23 cellular contexts compared by ENCODE assay signal in the genomic region with DNA sequence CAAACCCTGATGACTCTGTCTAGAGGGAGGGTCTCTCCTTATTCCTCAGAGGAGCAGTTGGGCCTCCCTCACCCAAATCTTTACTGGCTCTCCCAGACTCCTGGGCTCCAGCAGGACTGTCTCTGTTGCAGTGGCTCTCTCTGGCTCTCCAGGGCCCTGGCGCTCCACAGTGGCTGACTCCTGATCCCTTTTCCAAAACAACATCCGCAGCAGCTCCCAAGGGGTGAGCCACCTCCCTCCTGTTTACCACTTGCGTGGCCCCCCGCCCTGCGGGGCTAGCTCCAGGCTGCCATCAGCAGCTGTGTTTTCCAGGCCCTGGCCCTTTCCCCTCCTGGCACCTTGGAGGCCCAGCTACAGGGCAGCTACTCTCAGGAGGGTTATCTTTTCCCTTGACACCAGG.
DNase-seq lines count a peak whose midpoint lies in the region; ATAC-seq, FAIRE-seq and TF ChIP-seq lines count a peak whose summit lies in the region.
"Had no signal": no experiment of that assay in that cellular context is flagged by ENCODE, and none has a peak within 500 bp of the region (broad histone marks: within the 10 kb centered on the region; RNA-seq: fewer than 3 reads in every experiment).

No MANE protein-coding gene starts in this region.

- peaks cover 0 to 6% (median 3%) of the 10 kb centered on the region in 7 donors for H3K9me3 Mint-ChIP-seq in CD14-positive monocyte
- H3K9me3 Mint-ChIP-seq: activated naive CD4-positive, alpha-beta T cell treated with anti-CD3 and anti-CD28 coated beads for 36 hours; activated T-cell treated with anti-CD3 and anti-CD28 coated beads, Interleukin-2, amount 50 U/mL, for 72 hours; stimulated activated effector memory CD8-positive, alpha-beta T cell treated with anti-CD3 and anti-CD28 coated beads, Interleukin-12 subunit alpha, Interleukin-12 subunit beta, amount 100 ng/mL, for 72 hours had no signal

- H3K9me3 ChIP-seq in HEK293 (ENCODE audit: control insufficient read depth, insufficient read depth, low read depth, low read length) (no peaks in the 10 kb centered on the region), lower lobe of right lung (no peaks in the 10 kb centered on the region), testis (no peaks in the 10 kb centered on the region), small intestine (ENCODE audit: control insufficient read depth, low read depth) (no peaks in the 10 kb centered on the region)
- H3K9me3 ChIP-seq: spleen, thoracic aorta had no signal

- no peaks in the 10 kb centered on the region for H3K4me1 ChIP-seq in HEK293 (ENCODE audit: control insufficient read depth, insufficient read depth, low read length)
- peaks cover 23% of the 10 kb centered on the region for H3K4me1 ChIP-seq in lower lobe of right lung
- H3K4me1 ChIP-seq in testis, result peaks cover 50% of the 10 kb centered on the region
- peaks cover 0 to 3% of the 10 kb centered on the region in 2 donors for H3K4me1 ChIP-seq in small intestine (ENCODE audit: control insufficient read depth in 2 of 2, insufficient read depth in 1 of 2, low read depth in 1 of 2, low read length in 1 of 2)

- 65 to 77% methylated on average over 5 of the region's 5 CpGs for WGBS in testis, 2 donors
- WGBS in small intestine, 3 donors, result 71 to 75% (median 72%) methylated on average over 5 of the region's 5 CpGs

- H3K4me3 Mint-ChIP-seq in CD14-positive monocyte, result no peak overlapping the region
- H3K4me3 Mint-ChIP-seq: activated CD4-positive, alpha-beta T cell treated with anti-CD3 and anti-CD28 coated beads for 36 hours; activated naive CD4-positive, alpha-beta T cell treated with anti-CD3 and anti-CD28 coated beads for 36 hours; activated T-cell treated with anti-CD3 and anti-CD28 coated beads, Interleukin-2, amount 50 U/mL, for 72 hours; stimulated activated effector memory CD8-positive, alpha-beta T cell treated with anti-CD3 and anti-CD28 coated beads, Interleukin-12 subunit alpha, Interleukin-12 subunit beta, amount 100 ng/mL, for 72 hours had no signal

- no peak overlapping the region for H3K4me3 ChIP-seq in HEK293 (ENCODE audit: low read depth, low read length)
- H3K4me3 ChIP-seq in lower lobe of right lung, result no peak overlapping the region
- H3K4me3 ChIP-seq in testis, result no peak overlapping the region
- no peak overlapping the region for H3K4me3 ChIP-seq in small intestine (ENCODE audit: low read depth in 1 of 2, low read length in 2 of 2)
- H3K4me3 ChIP-seq: spleen, thoracic aorta had no signal

- H3K27me3 ChIP-seq in lower lobe of right lung (ENCODE audit: low read depth), result no peaks in the 10 kb centered on the region
- H3K27me3 ChIP-seq in testis, result no peaks in the 10 kb centered on the region
- H3K27me3 ChIP-seq in small intestine (ENCODE audit: control insufficient read depth in 2 of 2, insufficient read depth in 2 of 2, low read length in 2 of 2), result no peaks in the 10 kb centered on the region

- no peak for ATAC-seq in lower lobe of right lung
- ATAC-seq: activated CD4-positive, alpha-beta T cell treated with anti-CD3 and anti-CD28 coated beads for 36 hours; activated T-cell treated with anti-CD3 and anti-CD28 coated beads, Interleukin-2, amount 50 U/mL, for 72 hours; stimulated activated effector memory CD8-positive, alpha-beta T cell treated with anti-CD3 and anti-CD28 coated beads, Interleukin-12 subunit alpha, Interleukin-12 subunit beta, amount 100 ng/mL, for 72 hours had no signal

- TF ChIP-seq CTCF in HEK293 (tag by site-specific recombination; IDR thresholded peaks at IDR 0.05) (no peak), lower lobe of right lung (IDR thresholded peaks at IDR 0.05) (no peak), testis (IDR thresholded peaks at IDR 0.05) (no peak), CD14-positive monocyte (IDR thresholded peaks at IDR 0.05) (no peak)

- H3K27ac ChIP-seq in HEK293 (ENCODE audit: extremely low read depth, low read depth, low read length) (no peak overlapping the region), angular gyrus (ENCODE audit: low read depth, low read length) (peak overlapping the region; percentile 22), lower lobe of right lung (no peak overlapping the region), testis (peak overlapping the region; percentile 75 to 88), small intestine (ENCODE audit: low read depth in 1 of 2, low read length in 1 of 2) (no peak overlapping the region)
- H3K27ac ChIP-seq: spleen had no signal

- DNase-seq in lower lobe of right lung, result peak; percentile 24
- DNase-seq in testis, result no peak
- DNase-seq in CD14-positive monocyte (ENCODE audit: low spot score), result no peak
- DNase-seq in T-helper 9 cell, result no peak
- DNase-seq in small intestine, result no peak
- DNase-seq: activated CD4-positive, alpha-beta T cell treated with anti-CD3 and anti-CD28 coated beads for 36 hours; activated naive CD4-positive, alpha-beta T cell treated with anti-CD3 and anti-CD28 coated beads for 36 hours; activated T-cell treated with anti-CD3 and anti-CD28 coated beads, Interleukin-2, amount 50 U/mL, for 72 hours; dermis blood vessel endothelial cell; glutamatergic neuron; mesendoderm; naive B cell; NCI-H510A treated with DMSO at 0.1 percent for 48 hours; stimulated activated CD4-positive, alpha-beta T cell treated with anti-CD3 and anti-CD28 coated beads, Interleukin-2, amount 100 ng/mL, for 48 hours; T-helper 1 cell had no signal

- H3K4me1 Mint-ChIP-seq in CD14-positive monocyte, result no peaks in the 10 kb centered on the region
- H3K4me1 Mint-ChIP-seq: activated CD4-positive, alpha-beta T cell treated with anti-CD3 and anti-CD28 coated beads for 36 hours; naive B cell; stimulated activated effector memory CD8-positive, alpha-beta T cell treated with anti-CD3 and anti-CD28 coated beads, Interleukin-12 subunit alpha, Interleukin-12 subunit beta, amount 100 ng/mL, for 72 hours had no signal

- H3K27me3 Mint-ChIP-seq in CD14-positive monocyte (ENCODE audit: low read depth in 3 of 3), result peaks cover 0 to 3% (median 2%) of the 10 kb centered on the region in 3 donors

- no peak overlapping the region for H3K27ac Mint-ChIP-seq in CD14-positive monocyte
- H3K27ac Mint-ChIP-seq: activated CD4-positive, alpha-beta T cell treated with anti-CD3 and anti-CD28 coated beads for 36 hours; activated naive CD4-positive, alpha-beta T cell treated with anti-CD3 and anti-CD28 coated beads for 36 hours; activated T-cell treated with anti-CD3 and anti-CD28 coated beads, Interleukin-2, amount 50 U/mL, for 72 hours; stimulated activated effector memory CD8-positive, alpha-beta T cell treated with anti-CD3 and anti-CD28 coated beads, Interleukin-12 subunit alpha, Interleukin-12 subunit beta, amount 100 ng/mL, for 72 hours had no signal

- CTCF ChIA-PET in HEK293 (lab: Yijun Ruan, JAX), result interaction anchor here (1.3 kb wide), 2 partner anchors 11 to 121 kb away, joined by 3 to 4 read pairs; no protein-coding TSS in a partner anchor

- H3K36me3 Mint-ChIP-seq in CD14-positive monocyte, result no peaks in the 10 kb centered on the region
- H3K36me3 Mint-ChIP-seq: naive B cell; stimulated activated effector memory CD8-positive, alpha-beta T cell treated with anti-CD3 and anti-CD28 coated beads, Interleukin-12 subunit alpha, Interleukin-12 subunit beta, amount 100 ng/mL, for 72 hours had no signal

- intact Hi-C loops in lower lobe of right lung (cut with DNase I), result no loop called here
- intact Hi-C loops in testis (cut with DNase I; ENCODE audit: low total_unique reads), result no loop called here
- intact Hi-C loops in CD14-positive monocyte (cut with micrococcal nuclease), result no loop called here

- no peaks in the 10 kb centered on the region for H3K36me3 ChIP-seq in HEK293 (ENCODE audit: control insufficient read depth in 2 of 2, insufficient read depth in 1 of 2, low read length in 2 of 2)
- H3K36me3 ChIP-seq in lower lobe of right lung, result no peaks in the 10 kb centered on the region
- H3K36me3 ChIP-seq in testis (ENCODE audit: low read depth, missing control alignments), result no peaks in the 10 kb centered on the region
- H3K36me3 ChIP-seq in small intestine (ENCODE audit: control insufficient read depth in 2 of 2, insufficient read depth in 2 of 2, low read length in 2 of 2), result no peaks in the 10 kb centered on the region
- H3K36me3 ChIP-seq: spleen, thoracic aorta had no signal

- TF ChIP-seq POLR2A in testis (IDR thresholded peaks at IDR 0.05), result no peak

- POLR2A ChIA-PET in HEK293 (lab: Yijun Ruan, JAX), result no interaction called here

- FAIRE-seq in small intestine (lab: Jason Lieb, UNC), result no peak
- FAIRE-seq: GM18507, RCC 7860, TTC549 had no signal

TF ChIP-seq in HEK293, 187 proteins besides CTCF, POLR2A, EP300 and RAD21 (continues in another document):
- TF ChIP-seq ZNF629 (tag by site-specific recombination; IDR thresholded peaks at IDR 0.05) (no peak), ZIC2 (tag by site-specific recombination; IDR thresholded peaks at IDR 0.05) (peak; percentile 76), ZNF341 (tag by site-specific recombination; IDR thresholded peaks at IDR 0.05; ENCODE audit: low read depth) (peak; percentile 32), ZNF621 (tag by site-specific recombination; IDR thresholded peaks at IDR 0.05) (no peak), ZFP37 (tag by site-specific recombination; IDR thresholded peaks at IDR 0.05) (no peak)
- TF ChIP-seq, protein P1, sequence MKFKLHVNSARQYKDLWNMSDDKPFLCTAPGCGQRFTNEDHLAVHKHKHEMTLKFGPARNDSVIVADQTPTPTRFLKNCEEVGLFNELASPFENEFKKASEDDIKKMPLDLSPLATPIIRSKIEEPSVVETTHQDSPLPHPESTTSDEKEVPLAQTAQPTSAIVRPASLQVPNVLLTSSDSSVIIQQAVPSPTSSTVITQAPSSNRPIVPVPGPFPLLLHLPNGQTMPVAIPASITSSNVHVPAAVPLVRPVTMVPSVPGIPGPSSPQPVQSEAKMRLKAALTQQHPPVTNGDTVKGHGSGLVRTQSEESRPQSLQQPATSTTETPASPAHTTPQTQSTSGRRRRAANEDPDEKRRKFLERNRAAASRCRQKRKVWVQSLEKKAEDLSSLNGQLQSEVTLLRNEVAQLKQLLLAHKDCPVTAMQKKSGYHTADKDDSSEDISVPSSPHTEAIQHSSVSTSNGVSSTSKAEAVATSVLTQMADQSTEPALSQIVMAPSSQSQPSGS (tag by site-specific recombination; IDR thresholded peaks at IDR 0.05; ENCODE audit: low read depth), result no peak
- TF ChIP-seq, protein P2, sequence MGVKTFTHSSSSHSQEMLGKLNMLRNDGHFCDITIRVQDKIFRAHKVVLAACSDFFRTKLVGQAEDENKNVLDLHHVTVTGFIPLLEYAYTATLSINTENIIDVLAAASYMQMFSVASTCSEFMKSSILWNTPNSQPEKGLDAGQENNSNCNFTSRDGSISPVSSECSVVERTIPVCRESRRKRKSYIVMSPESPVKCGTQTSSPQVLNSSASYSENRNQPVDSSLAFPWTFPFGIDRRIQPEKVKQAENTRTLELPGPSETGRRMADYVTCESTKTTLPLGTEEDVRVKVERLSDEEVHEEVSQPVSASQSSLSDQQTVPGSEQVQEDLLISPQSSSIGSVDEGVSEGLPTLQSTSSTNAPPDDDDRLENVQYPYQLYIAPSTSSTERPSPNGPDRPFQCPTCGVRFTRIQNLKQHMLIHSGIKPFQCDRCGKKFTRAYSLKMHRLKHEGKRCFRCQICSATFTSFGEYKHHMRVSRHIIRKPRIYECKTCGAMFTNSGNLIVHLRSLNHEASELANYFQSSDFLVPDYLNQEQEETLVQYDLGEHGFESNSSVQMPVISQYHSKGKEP (tag by site-specific recombination; IDR thresholded peaks at IDR 0.05), result no peak

Comparison
In these comparisons a context has a peak if more than half of its experiments do, and no peak if none do; other contexts are left out.
1. H3K27ac ChIP-seq: peak in angular gyrus (single experiment) and testis (2 of 2); none in HEK293 (single experiment), lower lobe of right lung (single experiment) and small intestine (0 of 2).